ENCODE assay signal across 1 cellular context in genomic region chr6:25278557-25278913, GRCh38.
TF ChIP-seq lines count a peak whose summit lies in the region.

No MANE protein-coding gene starts in this region.

TF ChIP-seq in IMR-90, 13 proteins besides CTCF, POLR2A, EP300 and RAD21 (continued from another document):
- TF ChIP-seq USF2 (IDR thresholded peaks at IDR 0.05; ENCODE audit: low read depth, low read length), result no peak
- TF ChIP-seq CEBPB (IDR thresholded peaks at IDR 0.05; ENCODE audit: low read depth, low read length), result no peak
